1 cellular context compared by ENCODE assay signal in genomic region chr22:42644422-42645340, GRCh38.
TF ChIP-seq lines count a peak whose summit lies in the region.

No MANE protein-coding gene starts in this region.

TF ChIP-seq in K562, 482 proteins besides CTCF, POLR2A, EP300 and RAD21:
- TF ChIP-seq ZBTB33 (CRISPR knock-in tag; IDR thresholded peaks at IDR 0.05) (no peak), TCF3 (CRISPR knock-in tag; IDR thresholded peaks at IDR 0.05) (no peak), DEAF1 (CRISPR knock-in tag; IDR thresholded peaks at IDR 0.05) (no peak), ZNF512 (tag; IDR thresholded peaks at IDR 0.05) (no peak), EZH2 (IDR thresholded peaks at IDR 0.05; ENCODE audit: borderline replicate concordance, low read depth, low read length) (no peak), TFAP4 (CRISPR knock-in tag; IDR thresholded peaks at IDR 0.05; ENCODE audit: borderline replicate concordance) (peak; percentile 14; the same call in 1 of the 2 replicates), SRF (CRISPR knock-in tag; IDR thresholded peaks at IDR 0.05) (no peak), NBN (IDR thresholded peaks at IDR 0.05; ENCODE audit: low read depth) (no peak), NFIC (IDR thresholded peaks at IDR 0.05) (peak; percentile 71), ZNF217 (CRISPR knock-in tag; IDR thresholded peaks at IDR 0.05) (no peak)
